In genomic region chr15:72786244-72786641, GRCh38 we compare ENCODE assay signal across 16 cellular contexts. TPM values are rescaled to one million over a fixed set of nuclear protein-coding genes. Genes with fewer than 3 reads are reported as not detected.
DNase-seq lines count a peak whose midpoint lies in the region; ATAC-seq, FAIRE-seq and TF ChIP-seq lines count a peak whose summit lies in the region.
"Had no signal": no experiment of that assay in that cellular context is flagged by ENCODE, and none has a peak within 500 bp of the region (broad histone marks: within the 10 kb centered on the region; RNA-seq: fewer than 3 reads in every experiment).

No MANE protein-coding gene starts in this region.

- no peaks in the 10 kb centered on the region for H3K9me3 Mint-ChIP-seq in chondrocyte (ENCODE audit: low read depth)

- no peak overlapping the region for H2AK5ac ChIP-seq in neuronal stem cell (ENCODE audit: low read depth, low read length)

- no peak overlapping the region for H2BK12ac ChIP-seq in neuronal stem cell (ENCODE audit: low read length)

- H3K4me3 ChIP-seq in SK-N-SH (ENCODE audit: low read depth in 2 of 2, low read length in 1 of 2) (no peak overlapping the region), Karpas-422 (ENCODE audit: low read length) (no peak overlapping the region), neuronal stem cell (ENCODE audit: low read length in 2 of 2) (no peak overlapping the region)
- H3K4me3 ChIP-seq: MG63, prostate gland, spleen had no signal

- peak overlapping the region; percentile 64 for H3K27ac Mint-ChIP-seq in chondrocyte (ENCODE audit: unreplicated experiment)

- H3K14ac ChIP-seq in neuronal stem cell (ENCODE audit: low read length): no peak overlapping the region

- TF ChIP-seq CTCF in SK-N-SH (IDR thresholded peaks at IDR 0.05): no peak
- no peak for TF ChIP-seq CTCF in chondrocyte (IDR thresholded peaks at IDR 0.05)

- H3K27me3 ChIP-seq in SK-N-SH (ENCODE audit: insufficient read depth): no peaks in the 10 kb centered on the region
- H3K27me3 ChIP-seq in Karpas-422 (ENCODE audit: low read length): no peaks in the 10 kb centered on the region
- no peaks in the 10 kb centered on the region for H3K27me3 ChIP-seq in neuronal stem cell (ENCODE audit: control insufficient read depth in 3 of 3, insufficient read depth in 3 of 3, low read depth in 1 of 3, low read length in 3 of 3)
- H3K27me3 ChIP-seq: MG63, spleen had no signal

- no peaks in the 10 kb centered on the region for H3K36me3 ChIP-seq in SK-N-SH (replicated peaks in 1 of 2; ENCODE audit: control insufficient read depth in 1 of 2, insufficient read depth in 2 of 2, low read length in 1 of 2)
- peaks cover 4% of the 10 kb centered on the region; the same call in 1 of the 2 replicates for H3K36me3 ChIP-seq in Karpas-422 (ENCODE audit: insufficient read depth, low read length)
- H3K36me3 ChIP-seq in neuronal stem cell (replicated peaks in 1 of 2; ENCODE audit: control insufficient read depth in 2 of 2, insufficient read depth in 2 of 2, low read length in 2 of 2): peaks cover 0 to 5% of the 10 kb centered on the region in 2 donors
- H3K36me3 ChIP-seq: BE2C, prostate gland had no signal

- peaks cover 4% of the 10 kb centered on the region for H3K79me1 ChIP-seq in neuronal stem cell (ENCODE audit: low read depth, low read length)

- H3K27me3 Mint-ChIP-seq in chondrocyte (ENCODE audit: low read depth): no peaks in the 10 kb centered on the region

- H3K4me2 ChIP-seq in SK-N-SH (no peak overlapping the region), Karpas-422 (ENCODE audit: low read depth, low read length, poor library complexity, severe bottlenecking) (no peak overlapping the region), neuronal stem cell (ENCODE audit: insufficient read depth, low read length, poor library complexity, severe bottlenecking) (no peak overlapping the region)

- no peak for ATAC-seq in SK-N-SH treated with all-trans-retinoic acid at 6 μM for 48 hours
- ATAC-seq: naive thymus-derived CD4-positive, alpha-beta T cell had no signal

- H3K27ac ChIP-seq in SK-N-SH (ENCODE audit: low read depth in 2 of 2, low read length in 1 of 2) (no peak overlapping the region), Karpas-422 (ENCODE audit: low read length) (no peak overlapping the region), neuronal stem cell (replicated peaks; ENCODE audit: low read length) (no peak overlapping the region)
- H3K27ac ChIP-seq: 22Rv1, prostate gland had no signal

- H4K8ac ChIP-seq in neuronal stem cell (ENCODE audit: low read depth, low read length): no peak overlapping the region

- H3K18ac ChIP-seq in neuronal stem cell (ENCODE audit: low read length): no peak overlapping the region

- H3K9me2 ChIP-seq in SK-N-SH (no peaks in the 10 kb centered on the region), Karpas-422 (replicated peaks; ENCODE audit: insufficient read depth, low read length) (no peaks in the 10 kb centered on the region)

- H2AFZ ChIP-seq in SK-N-SH (ENCODE audit: low read depth): 0 out of 2 replicates have a peak overlapping the region, but pooled peaks have one; percentile 87
- H2AFZ ChIP-seq in Karpas-422 (ENCODE audit: low read length): peak overlapping the region; percentile 10; the same call in 1 of the 2 replicates
- peak overlapping the region; percentile 95 for H2AFZ ChIP-seq in neuronal stem cell (ENCODE audit: low read length)

- peaks cover 22% of the 10 kb centered on the region for H3K79me2 ChIP-seq in SK-N-SH (ENCODE audit: insufficient read depth)
- peaks cover 22% of the 10 kb centered on the region for H3K79me2 ChIP-seq in Karpas-422 (ENCODE audit: low read length)

- H4K20me1 ChIP-seq in SK-N-SH (ENCODE audit: insufficient read depth) (no peaks in the 10 kb centered on the region), Karpas-422 (ENCODE audit: insufficient read depth, low read depth, low read length) (no peaks in the 10 kb centered on the region)

- TF ChIP-seq RAD21 in SK-N-SH (IDR thresholded peaks at IDR 0.05; ENCODE audit: low read length): no peak

- H3K9me3 ChIP-seq in SK-N-SH (no peaks in the 10 kb centered on the region), Karpas-422 (ENCODE audit: low read length) (no peaks in the 10 kb centered on the region), neuronal stem cell (replicated peaks in 1 of 2; ENCODE audit: control insufficient read depth in 2 of 2, insufficient read depth in 1 of 2, low read depth in 1 of 2, low read length in 2 of 2) (no peaks in the 10 kb centered on the region)
- H3K9me3 ChIP-seq: BE2C, MG63, prostate gland, spleen had no signal

- no peak overlapping the region for H2BK15ac ChIP-seq in neuronal stem cell (ENCODE audit: low read length)

- no peak overlapping the region for H3K4me3 Mint-ChIP-seq in chondrocyte (ENCODE audit: unreplicated experiment)

- TF ChIP-seq EP300 in SK-N-SH (IDR thresholded peaks at IDR 0.05; ENCODE audit: borderline replicate concordance in 1 of 2, low read depth in 1 of 2, low read length in 1 of 2): no peak

- H3K4me1 ChIP-seq in SK-N-SH (ENCODE audit: control insufficient read depth in 1 of 2, insufficient read depth in 2 of 2, low read depth in 1 of 2, low read length in 1 of 2) (peaks cover 0 to 21% of the 10 kb centered on the region in 2 experiments; a peak in 2 of 4 replicates), Karpas-422 (ENCODE audit: low read length) (peaks cover 27% of the 10 kb centered on the region), neuronal stem cell (ENCODE audit: control insufficient read depth in 2 of 2, insufficient read depth in 1 of 2, low read depth in 1 of 2, low read length in 2 of 2) (peaks cover 6 to 19% of the 10 kb centered on the region in 2 donors)
- H3K4me1 ChIP-seq: BE2C, prostate gland had no signal

- no peak for DNase-seq in SK-N-SH
- no peak for DNase-seq in Karpas-422
- DNase-seq in chondrocyte (ENCODE audit: low spot score): no peak
- no peak for DNase-seq in neuronal stem cell (ENCODE audit: low spot score)
- DNase-seq in stimulated activated CD4-positive, alpha-beta T cell treated with anti-CD3 and anti-CD28 coated beads, Interleukin-1b, Interleukin-23, amount 100 ng/mL, for 48 hours: no peak
- DNase-seq in RCC 7860 (ENCODE audit: low spot score): no peak
- no peak for DNase-seq in middle frontal gyrus (ENCODE audit: extremely low spot score, low spot score)
- DNase-seq: BE2C; MG63; naive thymus-derived CD4-positive, alpha-beta T cell; NCI-H187; spleen had no signal

- no peaks in the 10 kb centered on the region for H3K36me3 Mint-ChIP-seq in chondrocyte (ENCODE audit: low read depth)

- 90% methylated on average over 4 of the region's 4 CpGs for WGBS in SK-N-SH (ENCODE audit: low lambda C conversion rate)
- no CpG with 5 or more reads among the region's 4 CpGs for WGBS in neuronal stem cell (ENCODE audit: extremely low coverage in 2 of 2, insufficient read length in 2 of 2, insufficient replicate concordance in 1 of 2), 2 donors

- H3F3A ChIP-seq in SK-N-SH (replicated peaks; ENCODE audit: insufficient read depth): peaks cover 14% of the 10 kb centered on the region

- peaks cover 51% of the 10 kb centered on the region for H3K4me1 Mint-ChIP-seq in chondrocyte (ENCODE audit: low read depth)

- CTCF ChIA-PET in SK-N-SH (lab: Yijun Ruan, JAX): interaction anchor here (1.0 to 2.5 kb wide), 8 partner anchors 10 to 488 kb away, joined by 3 to 10 read pairs (median 3); no protein-coding TSS in a partner anchor

- no peak overlapping the region for H2BK120ac ChIP-seq in neuronal stem cell (ENCODE audit: low read depth, low read length)

- no peak overlapping the region for H3K9ac ChIP-seq in SK-N-SH
- no peak overlapping the region for H3K9ac ChIP-seq in Karpas-422 (ENCODE audit: low read length)
- H3K9ac ChIP-seq in neuronal stem cell (ENCODE audit: low read depth, low read length, poor library complexity): no peak overlapping the region

- H3K23ac ChIP-seq in neuronal stem cell (ENCODE audit: low read depth, low read length, poor library complexity): no peak overlapping the region

- no peak overlapping the region for H3K4ac ChIP-seq in neuronal stem cell (ENCODE audit: low read length)

- FAIRE-seq in RCC 7860 (lab: Jason Lieb, UNC): no peak
- FAIRE-seq: islet of Langerhans had no signal

- H4K91ac ChIP-seq in neuronal stem cell (ENCODE audit: low read depth, low read length, poor library complexity): no peak overlapping the region

- POLR2A ChIA-PET in SK-N-SH (lab: Yijun Ruan, JAX): no interaction called here

- H2BK5ac ChIP-seq in neuronal stem cell (ENCODE audit: low read length): no peak overlapping the region

TF ChIP-seq in SK-N-SH, 30 proteins besides CTCF, POLR2A, EP300 and RAD21 (continues in another document):
- TF ChIP-seq JUND (IDR thresholded peaks at IDR 0.05) (no peak), FOXJ3 (CRISPR knock-in tag; IDR thresholded peaks at IDR 0.05) (no peak), EZH2phosphoT487 (IDR thresholded peaks at IDR 0.05; ENCODE audit: borderline replicate concordance, low read depth) (no peak), ELF1 (IDR thresholded peaks at IDR 0.05) (no peak), MXI1 (IDR thresholded peaks at IDR 0.05; ENCODE audit: low read depth, low read length) (no peak), CHD2 (IDR thresholded peaks at IDR 0.05; ENCODE audit: low read length, partially characterized antibody) (no peak), YY1 (IDR thresholded peaks at IDR 0.05; ENCODE audit: low read depth) (no peak), POLR2AphosphoS5 (IDR thresholded peaks at IDR 0.05; ENCODE audit: low read depth, low read length) (no peak), NRF1 (IDR thresholded peaks at IDR 0.05; ENCODE audit: low read depth, low read length) (no peak), SMC3 (IDR thresholded peaks at IDR 0.05; ENCODE audit: low read depth, low read length) (no peak)

TF ChIP-seq in SK-N-SH treated with all-trans-retinoic acid at 6 μM for 48 hours, 23 proteins besides CTCF, POLR2A, EP300 and RAD21 (continues in another document):
- no peak for TF ChIP-seq CREB5 (CRISPR knock-in tag; IDR thresholded peaks at IDR 0.05; ENCODE audit: low read depth)
- no peak for TF ChIP-seq ZFP30 (CRISPR knock-in tag; IDR thresholded peaks at IDR 0.05)
- no peak for TF ChIP-seq TCF4 (CRISPR knock-in tag; IDR thresholded peaks at IDR 0.05; ENCODE audit: borderline replicate concordance)

RNA-seq across cellular contexts. Expression of gene ADPGK, which starts 2.7 kb away (rescaled TPM):
- 57.3 and 70.7 TPM in 2 replicates for polyA plus RNA-seq in SK-N-SH (2012; rRNA removed)
- polyA plus RNA-seq in SK-N-SH (2012; cell fraction: cytosol; rRNA removed): 37.8 and 49.9 TPM in 2 replicates
- 71.6 and 125 TPM in 2 replicates for polyA plus RNA-seq in SK-N-SH (2012; cell fraction: nucleus; rRNA removed)
- total RNA-seq in Karpas-422 (2014; rRNA removed; shearing (Covaris generic); ENCODE audit: low replicate concordance): 75.7 and 94.3 TPM in 2 replicates
- total RNA-seq in chondrocyte: 33.0 to 56.9 TPM (median 34.7 TPM) in 3 replicates
- 18.4 TPM for polyA plus RNA-seq in neuronal stem cell (2013, experiment 1 of 2)
- polyA plus RNA-seq in neuronal stem cell (2013, experiment 2 of 2): 17.2 TPM

Comparison
In these comparisons a context has a peak if more than half of its experiments do, and no peak if none do; other contexts are left out.
1. H2AFZ ChIP-seq: peak in every context shown above with its lines; median percentile 95 in neuronal stem cell; 87 in SK-N-SH; 10 in Karpas-422.